Comparison of ENCODE assay signal across 14 cellular contexts in genomic region chr20:21739161-21739560, GRCh38.
"Had no signal": no experiment of that assay in that cellular context is flagged by ENCODE, and none has a peak within 500 bp of the region (broad histone marks: within the 10 kb centered on the region; RNA-seq: fewer than 3 reads in every experiment).

No MANE protein-coding gene starts in this region.

- DNase-seq: effector memory CD8-positive, alpha-beta T cell; gastrocnemius medialis; heart right ventricle; hypothalamus; mammary epithelial cell; naive thymus-derived CD8-positive, alpha-beta T cell; ovary; right cardiac atrium; small intestine; stimulated activated CD4-positive, alpha-beta T cell treated with anti-CD3 and anti-CD28 coated beads, Interleukin-12 subunit alpha, Interleukin-12 subunit beta, amount 100 ng/mL, for 4 hours; stimulated activated naive CD4-positive, alpha-beta T cell treated with Interleukin-2 at 50 U/mL for 16 hours; thyroid gland; uterus had no signal

- ATAC-seq: effector memory CD8-positive, alpha-beta T cell; gastrocnemius medialis; heart right ventricle; left lobe of liver; naive thymus-derived CD8-positive, alpha-beta T cell; right cardiac atrium had no signal
